ENCODE assay signal across 8 cellular contexts in the genomic region with DNA sequence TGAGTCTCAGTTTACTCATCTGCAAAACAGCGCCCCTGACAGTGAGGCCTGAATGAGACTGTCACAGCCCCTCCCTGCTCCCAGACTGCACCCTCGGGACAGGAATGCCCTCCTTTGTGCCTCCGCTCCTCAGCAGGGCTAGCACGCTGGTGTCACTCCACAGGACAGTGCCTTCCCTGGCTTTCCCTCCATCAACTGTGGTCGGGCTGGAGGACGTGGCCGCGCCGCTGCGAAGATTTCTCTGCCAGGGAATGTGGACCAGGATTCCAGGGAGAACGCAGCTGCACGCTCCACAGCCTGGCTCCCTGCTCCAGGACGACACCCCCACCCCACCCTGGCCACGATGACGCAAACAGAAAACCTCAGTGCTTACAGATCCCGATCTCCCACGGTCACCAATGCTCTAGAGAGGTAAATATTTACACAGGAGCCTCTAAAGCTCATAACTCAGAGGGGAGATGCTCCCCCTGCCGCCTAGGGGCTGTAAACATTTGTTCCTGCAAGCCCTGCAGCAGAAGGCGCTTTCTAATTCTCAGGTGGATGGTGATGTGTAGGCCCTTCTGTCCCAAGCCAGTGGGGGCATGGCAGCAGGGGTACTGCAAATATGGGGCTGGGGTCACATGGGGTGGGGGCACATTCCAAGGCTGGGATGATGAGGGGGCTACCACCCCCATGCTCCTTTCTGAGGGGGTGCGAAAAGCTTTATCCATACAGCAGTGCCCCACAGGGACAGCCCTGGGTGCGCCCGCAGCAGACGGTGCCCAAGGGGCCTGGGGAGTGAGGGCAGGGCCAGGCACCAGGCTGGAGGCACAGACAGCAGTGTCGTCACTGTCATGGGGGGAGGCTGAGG. TPM values are rescaled to one million over a fixed set of nuclear protein-coding genes. Genes with fewer than 3 reads are reported as not detected.
A peak's percentile ranks its signal among the peaks of the same experiment; 100 is the strongest.
DNase-seq lines count a peak whose midpoint lies in the region; ATAC-seq and TF ChIP-seq lines count a peak whose summit lies in the region.

No MANE protein-coding gene starts in this region.

- H3K4me3 ChIP-seq in DOHH2 (ENCODE audit: low read length) (no peak overlapping the region), endocrine pancreas (ENCODE audit: control insufficient read depth, insufficient read depth, low read length) (no peak overlapping the region)

- no peak overlapping the region for H3K27ac ChIP-seq in DOHH2 (ENCODE audit: low read depth, low read length)

- H3K36me3 ChIP-seq in DOHH2 (ENCODE audit: control insufficient read depth, low read length) (no peaks in the 10 kb centered on the region), endocrine pancreas (ENCODE audit: control insufficient read depth, insufficient read depth, low read length) (no peaks in the 10 kb centered on the region)

- H3K4me2 ChIP-seq in DOHH2 (ENCODE audit: low read length), result peak overlapping the region; percentile 45

- no peaks in the 10 kb centered on the region for H3K9me2 ChIP-seq in DOHH2 (replicated peaks; ENCODE audit: control insufficient read depth, low read length)

- DNase-seq in NCI-H460 (ENCODE audit: extremely low read depth, low read depth), result peak; percentile 30
- peak; percentile 94 for DNase-seq in myocyte (ENCODE audit: low read depth)
- no peak for DNase-seq in COLO829 (ENCODE audit: low spot score)
- no peak for DNase-seq in UCSD-AML1 (lab: John Stamatoyannopoulos, UW; ENCODE audit: unreplicated experiment)
- DNase-seq in activated CD4-positive, CD25-positive, alpha-beta regulatory T cell (lab: John Stamatoyannopoulos, UW), result no peak

- no peaks in the 10 kb centered on the region for H3K27me3 ChIP-seq in DOHH2 (ENCODE audit: control insufficient read depth, low read length)
- H3K27me3 ChIP-seq in endocrine pancreas (ENCODE audit: control insufficient read depth, insufficient read depth, low read length), result no peaks in the 10 kb centered on the region

- TF ChIP-seq CTCF in DOHH2 (IDR thresholded peaks at IDR 0.05; ENCODE audit: low read depth, low read length, poor library complexity, severe bottlenecking), result peak; percentile 19

- peaks cover 90% of the 10 kb centered on the region for H3K79me2 ChIP-seq in DOHH2 (ENCODE audit: control insufficient read depth, low read length)

- H3K9ac ChIP-seq in endocrine pancreas (ENCODE audit: control insufficient read depth, insufficient read depth, low read length), result peak overlapping the region; percentile 61

- H3K9me3 ChIP-seq in DOHH2 (ENCODE audit: control insufficient read depth, insufficient read depth, low read length) (no peaks in the 10 kb centered on the region), endocrine pancreas (ENCODE audit: control insufficient read depth, low read length) (no peaks in the 10 kb centered on the region)

- H4K20me1 ChIP-seq in DOHH2 (ENCODE audit: control insufficient read depth, insufficient read depth, low read depth, low read length), result peaks cover 42% of the 10 kb centered on the region

- H3K4me1 ChIP-seq in DOHH2 (ENCODE audit: control insufficient read depth, low read length) (peaks cover 27% of the 10 kb centered on the region), endocrine pancreas (ENCODE audit: control insufficient read depth, insufficient read depth, low read length) (no peaks in the 10 kb centered on the region)

- ATAC-seq in HG03457 (IDR thresholded peaks at IDR 0.05; ENCODE audit: unreplicated experiment), result no peak

- no peaks in the 10 kb centered on the region for H3F3A ChIP-seq in DOHH2 (ENCODE audit: control insufficient read depth, insufficient read depth)

RNA-seq across cellular contexts. Expression of gene HS6ST1, which starts 12.4 kb away (rescaled TPM):
- 15.6 and 17.1 TPM in 2 replicates for total RNA-seq in NCI-H460 (2014; rRNA removed; shearing (Covaris generic))
- polyA plus RNA-seq in NCI-H460 (2014; cell fraction: nucleus; rRNA removed), result 18.1 and 21.5 TPM in 2 replicates
- total RNA-seq in myocyte, result 30.8 and 43.1 TPM in 2 replicates
- 20.9 TPM for polyA plus RNA-seq in myocyte (2012)

Comparison
In these comparisons a context has a peak if more than half of its experiments do, and no peak if none do; other contexts are left out.
1. DNase-seq: peak in NCI-H460 (single experiment) and myocyte (single experiment); none in COLO829 (single experiment), UCSD-AML1 (single experiment) and activated CD4-positive, CD25-positive, alpha-beta regulatory T cell (0 of 4).